25 cellular contexts compared by ENCODE assay signal in genomic region chr6:44717431-44717830, GRCh38.
"Had no signal": no experiment of that assay in that cellular context is flagged by ENCODE, and none has a peak within 500 bp of the region (broad histone marks: within the 10 kb centered on the region; RNA-seq: fewer than 3 reads in every experiment).

No MANE protein-coding gene starts in this region.

- H3K27me3 ChIP-seq: colonic mucosa, esophagus muscularis mucosa, esophagus squamous epithelium, foreskin keratinocyte, gastrocnemius medialis, gastroesophageal sphincter, heart left ventricle had no signal

- ATAC-seq: effector memory CD8-positive, alpha-beta T cell; esophagus mucosa; foreskin keratinocyte; gastrocnemius medialis; gastroesophageal sphincter; heart left ventricle; heart right ventricle had no signal

- H3K9me3 Mint-ChIP-seq: dendritic cell treated with granulocyte-macrophage colony-stimulating factor and Interleukin-4, amounts not matched to agents 40 ng/mL and 50 ng/mL, for 4 days; effector memory CD8-positive, alpha-beta T cell; endodermal cell had no signal

- H3K36me3 ChIP-seq: colonic mucosa, esophagus muscularis mucosa, esophagus squamous epithelium, gastrocnemius medialis, gastroesophageal sphincter, heart left ventricle, heart right ventricle had no signal

- H3K27ac Mint-ChIP-seq: dendritic cell treated with granulocyte-macrophage colony-stimulating factor and Interleukin-4, amounts not matched to agents 40 ng/mL and 50 ng/mL, for 4 days; effector memory CD8-positive, alpha-beta T cell; endodermal cell had no signal

- H3K4me1 ChIP-seq: colonic mucosa, esophagus muscularis mucosa, esophagus squamous epithelium, foreskin keratinocyte, gastroesophageal sphincter had no signal

- H3K27ac ChIP-seq: colonic mucosa, coronary artery, dorsolateral prefrontal cortex, epithelial cell of prostate, esophagus muscularis mucosa, esophagus squamous epithelium, foreskin keratinocyte, gastrocnemius medialis, gastroesophageal sphincter, heart left ventricle, heart right ventricle had no signal

- H3K4me3 ChIP-seq: colonic mucosa, coronary artery, dorsolateral prefrontal cortex, esophagus muscularis mucosa, esophagus squamous epithelium, gastrocnemius medialis, gastroesophageal sphincter, heart left ventricle, heart right ventricle had no signal

- H3K9me3 ChIP-seq: colonic mucosa, esophagus muscularis mucosa, esophagus squamous epithelium, gastrocnemius medialis, gastroesophageal sphincter, heart left ventricle, heart right ventricle had no signal

- H3K4me3 Mint-ChIP-seq: dendritic cell treated with granulocyte-macrophage colony-stimulating factor and Interleukin-4, amounts not matched to agents 40 ng/mL and 50 ng/mL, for 4 days; effector memory CD8-positive, alpha-beta T cell; endodermal cell had no signal

- DNase-seq: colonic mucosa; cortex of kidney; dermis blood vessel endothelial cell; dorsolateral prefrontal cortex; effector CD4-positive, alpha-beta T cell; effector CD8-positive, alpha-beta T cell; effector memory CD4-positive, alpha-beta T cell; effector memory CD8-positive, alpha-beta T cell; endodermal cell; erythroblast; esophagus squamous epithelium; foreskin fibroblast; foreskin keratinocyte; foreskin melanocyte; gastrocnemius medialis; glutamatergic neuron; head of caudate nucleus; heart left ventricle; heart right ventricle had no signal
